Comparison of ENCODE assay signal across 23 cellular contexts in the genomic region with DNA sequence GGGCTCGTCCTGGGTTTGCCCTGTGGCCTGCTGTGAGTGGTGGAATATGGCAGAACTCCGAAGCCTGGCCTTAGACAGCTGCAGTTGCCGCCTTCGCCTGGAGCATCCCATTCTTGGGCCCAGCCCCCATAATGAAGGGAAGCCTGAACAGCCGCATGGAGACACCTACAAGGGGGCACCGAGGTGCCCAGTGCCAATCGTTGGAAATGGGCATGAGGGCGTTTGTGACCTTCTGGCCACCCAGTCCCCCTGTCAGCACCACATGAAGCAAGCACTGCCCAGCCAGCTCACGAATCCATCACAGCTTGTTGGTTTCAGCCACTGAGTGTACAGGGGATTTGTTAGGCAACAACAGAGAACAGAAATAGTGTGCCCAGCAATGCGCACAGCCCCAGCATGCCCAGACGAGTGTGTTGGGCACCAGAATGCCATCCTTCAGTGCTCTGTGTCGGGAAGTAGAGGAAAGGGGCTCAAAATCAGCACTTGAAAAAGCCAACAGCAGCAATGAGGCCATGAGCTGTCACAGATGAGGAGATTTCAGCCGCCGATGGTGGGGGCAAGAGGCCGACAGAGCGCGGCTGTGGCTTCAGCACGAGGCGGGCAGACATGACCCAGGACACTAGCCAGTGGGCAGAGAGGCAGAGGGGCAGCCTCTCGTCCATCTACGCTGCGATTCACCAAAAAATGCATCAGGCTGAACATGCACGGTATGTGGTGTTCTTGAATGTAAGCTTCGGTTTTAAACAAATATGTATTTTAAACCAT.
"Had no signal": no experiment of that assay in that cellular context is flagged by ENCODE, and none has a peak within 500 bp of the region (broad histone marks: within the 10 kb centered on the region; RNA-seq: fewer than 3 reads in every experiment).

No MANE protein-coding gene starts in this region.

- H3K9me3 ChIP-seq: adrenal gland, breast epithelium, colonic mucosa, esophagus squamous epithelium, gastroesophageal sphincter, left lung, prostate gland, stomach, suprapubic skin, tibial nerve, uterus had no signal

- H3K4me1 ChIP-seq: breast epithelium, prostate gland had no signal

- H3K27ac ChIP-seq: breast epithelium, colonic mucosa, dorsolateral prefrontal cortex, esophagus squamous epithelium, gastroesophageal sphincter, left lung, prostate gland, suprapubic skin, uterus, WERI-Rb-1 had no signal

- H3K4me3 ChIP-seq: adrenal gland, breast epithelium, colonic mucosa, dorsolateral prefrontal cortex, esophagus squamous epithelium, gastroesophageal sphincter, left lung, lung, prostate gland, stomach, suprapubic skin, tibial nerve, uterus had no signal

- ATAC-seq: gastroesophageal sphincter; left lung; natural killer cell treated with Interleukin-12 subunit alpha and Interleukin-12 subunit beta and Interleukin-15 and Interleukin-18, amount 100 ng/mL, for 72 hours; SK-N-SH treated with all-trans-retinoic acid at 6 μM for 48 hours; stimulated activated effector memory CD8-positive, alpha-beta T cell treated with anti-CD3 and anti-CD28 coated beads, Interleukin-12 subunit alpha, Interleukin-12 subunit beta, amount 100 ng/mL, for 72 hours had no signal

- H3K36me3 ChIP-seq: adrenal gland, breast epithelium, colonic mucosa, esophagus squamous epithelium, gastroesophageal sphincter, left lung, prostate gland, stomach, suprapubic skin, tibial nerve, uterus, WERI-Rb-1 had no signal

- DNase-seq: activated CD4-positive, alpha-beta T cell treated with anti-CD3 and anti-CD28 coated beads, Interleukin-2, amount 10 ng/mL, durations not matched to agents 7 days and 5 days; activated CD4-positive, CD25-positive, alpha-beta regulatory T cell treated with anti-CD3 and anti-CD28 coated beads, Interleukin-2, amount 50 U/mL, for 72 hours; activated naive CD4-positive, alpha-beta T cell; activated T-cell treated with anti-CD3 and anti-CD28 coated beads, Interleukin-2, amount 50 U/mL, for 1 hour; colonic mucosa; dorsolateral prefrontal cortex; esophagus squamous epithelium; head of caudate nucleus; stimulated activated CD4-positive, alpha-beta T cell treated with anti-CD3 and anti-CD28 coated beads, Interleukin-2, amount 100 ng/mL, for 24 hours; stomach; uterus; WERI-Rb-1 had no signal

- H3K27me3 ChIP-seq: adrenal gland, breast epithelium, colonic mucosa, esophagus squamous epithelium, gastroesophageal sphincter, left lung, stomach, suprapubic skin, tibial nerve, uterus had no signal
